In the genomic region with DNA sequence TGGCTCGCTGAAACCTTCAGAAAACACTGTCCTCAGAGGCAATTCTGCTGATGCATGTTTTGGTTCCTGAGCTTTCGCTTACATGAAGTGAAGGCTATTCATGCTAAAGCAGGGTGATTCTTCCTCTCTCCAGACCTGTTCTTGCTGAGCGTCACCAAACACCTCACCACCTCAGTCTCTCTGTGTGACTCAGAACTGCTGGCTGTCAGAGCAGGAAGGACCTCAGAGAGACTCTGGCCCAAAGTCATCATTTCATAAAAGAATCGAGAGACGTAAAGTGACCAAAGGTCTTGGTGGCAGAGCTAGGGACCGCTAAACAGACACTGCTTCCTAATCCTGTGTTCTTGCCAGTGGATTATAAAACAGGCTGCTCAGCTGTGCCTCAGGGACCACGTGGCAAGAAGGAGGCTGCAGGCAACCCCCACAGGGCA, we compare ENCODE assay signal across 8 cellular contexts.
A peak's percentile ranks its signal among the peaks of the same experiment; 100 is the strongest.
DNase-seq lines count a peak whose midpoint lies in the region; ATAC-seq and TF ChIP-seq lines count a peak whose summit lies in the region.

No MANE protein-coding gene starts in this region.

- peaks cover 8% of the 10 kb centered on the region for H3K4me1 Mint-ChIP-seq in progenitor cell of endocrine pancreas (ENCODE audit: low read depth)
- no peaks in the 10 kb centered on the region for H3K4me1 Mint-ChIP-seq in activated CD8-positive, alpha-beta T cell treated with anti-CD3 and anti-CD28 coated beads for 36 hours (ENCODE audit: low read depth)

- CTCF ChIA-PET in activated CD8-positive, alpha-beta T cell treated with anti-CD3 and anti-CD28 coated beads for 36 hours (lab: Charles Lee), result no interaction called here

- H3K9me3 ChIP-seq in BE2C, result no peaks in the 10 kb centered on the region

- peak; percentile 74 for ATAC-seq in GM18867 (IDR thresholded peaks at IDR 0.05; ENCODE audit: unreplicated experiment)
- ATAC-seq in HG03280 (IDR thresholded peaks at IDR 0.05; ENCODE audit: unreplicated experiment), result peak; percentile 59
- ATAC-seq in activated CD8-positive, alpha-beta T cell treated with anti-CD3 and anti-CD28 coated beads for 36 hours, result no peak

- POLR2A ChIA-PET in activated CD8-positive, alpha-beta T cell treated with anti-CD3 and anti-CD28 coated beads for 36 hours (lab: Charles Lee), result no interaction called here

- TF ChIP-seq CTCF in progenitor cell of endocrine pancreas (IDR thresholded peaks at IDR 0.05; ENCODE audit: unreplicated experiment) (no peak), BE2C (IDR thresholded peaks at IDR 0.05; ENCODE audit: low read depth, low read length) (no peak)
- TF ChIP-seq CTCF in activated CD8-positive, alpha-beta T cell treated with anti-CD3 and anti-CD28 coated beads for 36 hours (IDR thresholded peaks at IDR 0.05), result no peak

- H3K27ac ChIP-seq in cingulate gyrus (ENCODE audit: low read depth, low read length), result peak overlapping the region; percentile 24

- no peak overlapping the region for H3K4me3 Mint-ChIP-seq in progenitor cell of endocrine pancreas (ENCODE audit: low read depth)
- no peak overlapping the region for H3K4me3 Mint-ChIP-seq in activated CD8-positive, alpha-beta T cell treated with anti-CD3 and anti-CD28 coated beads for 36 hours

- H3K27me3 Mint-ChIP-seq in progenitor cell of endocrine pancreas, result no peaks in the 10 kb centered on the region
- H3K27me3 Mint-ChIP-seq in activated CD8-positive, alpha-beta T cell treated with anti-CD3 and anti-CD28 coated beads for 36 hours, result peaks cover 2% of the 10 kb centered on the region

- intact Hi-C loops in activated CD8-positive, alpha-beta T cell treated with anti-CD3 and anti-CD28 coated beads for 36 hours (cut with micrococcal nuclease), result no loop called here

- H3K27ac Mint-ChIP-seq in progenitor cell of endocrine pancreas, result peak overlapping the region; percentile 67
- no peak overlapping the region for H3K27ac Mint-ChIP-seq in activated CD8-positive, alpha-beta T cell treated with anti-CD3 and anti-CD28 coated beads for 36 hours

- no peaks in the 10 kb centered on the region for H3K27me3 ChIP-seq in BE2C

- no peak overlapping the region for H3K4me3 ChIP-seq in BE2C (ENCODE audit: low read depth, low read length)

- DNase-seq in progenitor cell of endocrine pancreas (ENCODE audit: low spot score, unreplicated experiment) (no peak), A172 (ENCODE audit: low spot score) (no peak), NCI-H69 (lab: John Stamatoyannopoulos, UW) (no peak), BE2C (no peak)
- no peak for DNase-seq in activated CD8-positive, alpha-beta T cell treated with anti-CD3 and anti-CD28 coated beads for 36 hours

- H3K36me3 Mint-ChIP-seq in progenitor cell of endocrine pancreas (ENCODE audit: insufficient read depth), result no peaks in the 10 kb centered on the region
- no peaks in the 10 kb centered on the region for H3K36me3 Mint-ChIP-seq in activated CD8-positive, alpha-beta T cell treated with anti-CD3 and anti-CD28 coated beads for 36 hours (ENCODE audit: low read depth)

- no peaks in the 10 kb centered on the region for H3K36me3 ChIP-seq in BE2C

- no peaks in the 10 kb centered on the region for H3K4me1 ChIP-seq in BE2C

- H3K9me3 Mint-ChIP-seq in progenitor cell of endocrine pancreas (ENCODE audit: low read depth), result no peaks in the 10 kb centered on the region
- H3K9me3 Mint-ChIP-seq in activated CD8-positive, alpha-beta T cell treated with anti-CD3 and anti-CD28 coated beads for 36 hours, result no peaks in the 10 kb centered on the region
